ENCODE assay signal across 1 cellular context in the genomic region with DNA sequence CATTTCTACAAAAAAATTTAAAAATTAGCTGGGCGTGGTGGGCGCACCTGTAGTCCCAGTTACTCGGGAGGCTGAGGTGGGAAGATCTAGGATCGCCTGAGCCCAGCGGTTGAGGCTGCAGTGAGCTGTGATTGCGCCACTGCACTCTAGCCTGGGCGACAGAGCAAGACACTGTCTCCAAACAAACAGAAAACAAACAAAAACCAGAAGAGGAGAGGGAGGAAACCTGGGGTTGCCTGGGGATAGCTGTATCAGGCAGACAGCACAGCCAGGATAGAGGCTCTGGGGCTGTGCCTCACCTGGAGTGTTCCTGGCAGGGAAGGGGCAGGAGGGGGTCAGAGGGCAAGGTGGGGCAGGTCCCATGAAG.
TF ChIP-seq lines count a peak whose summit lies in the region.

No MANE protein-coding gene starts in this region.

TF ChIP-seq in HepG2, 621 proteins besides CTCF, POLR2A, EP300 and RAD21 (continued from another document and continues in another):
- no peak for TF ChIP-seq HNF1A (IDR thresholded peaks at IDR 0.05; ENCODE audit: low read depth)
- TF ChIP-seq HNF1A (CRISPR knock-in tag; IDR thresholded peaks at IDR 0.05; ENCODE audit: borderline replicate concordance) = no peak
- TF ChIP-seq ELF4 (CRISPR knock-in tag; IDR thresholded peaks at IDR 0.05; ENCODE audit: borderline replicate concordance) = no peak
- no peak for TF ChIP-seq ZFP36L1 (CRISPR knock-in tag; IDR thresholded peaks at IDR 0.05)
- TF ChIP-seq ARID3A (IDR thresholded peaks at IDR 0.05; ENCODE audit: low read depth, low read length) = no peak
- no peak; the same call in 1 of the 2 replicates for TF ChIP-seq KMT2A (CRISPR knock-in tag; IDR thresholded peaks at IDR 0.05)
- no peak; the same call in 1 of the 2 replicates for TF ChIP-seq NR2F6 (IDR thresholded peaks at IDR 0.05)
- TF ChIP-seq NR2F6 (CRISPR knock-in tag; IDR thresholded peaks at IDR 0.05) = peak; percentile 50
- no peak for TF ChIP-seq PBX3 (CRISPR knock-in tag; IDR thresholded peaks at IDR 0.05; ENCODE audit: borderline replicate concordance)
- peak; percentile 70; the same call in 1 of the 2 replicates for TF ChIP-seq ZSCAN9 (CRISPR knock-in tag; IDR thresholded peaks at IDR 0.05; ENCODE audit: borderline replicate concordance)
- no peak for TF ChIP-seq MYC (CRISPR knock-in tag; IDR thresholded peaks at IDR 0.05; ENCODE audit: borderline replicate concordance)
- no peak; the same call in 1 of the 2 replicates for TF ChIP-seq GLI4 (CRISPR knock-in tag; IDR thresholded peaks at IDR 0.05; ENCODE audit: borderline replicate concordance)
- TF ChIP-seq HNRNPUL1 (IDR thresholded peaks at IDR 0.05; ENCODE audit: low read depth, low read length) = no peak
- TF ChIP-seq ZNF501 (CRISPR knock-in tag; IDR thresholded peaks at IDR 0.05) = peak; percentile 81; the same call in 1 of the 2 replicates
- peak; percentile 87 for TF ChIP-seq ZNF331 (CRISPR knock-in tag; IDR thresholded peaks at IDR 0.05)
- no peak for TF ChIP-seq PAX8 (CRISPR knock-in tag; IDR thresholded peaks at IDR 0.05; ENCODE audit: borderline replicate concordance)
- TF ChIP-seq ZNF879 (CRISPR knock-in tag; IDR thresholded peaks at IDR 0.05) = no peak
- TF ChIP-seq CSRNP2 (CRISPR knock-in tag; conservative IDR thresholded peaks at IDR 0.05; ENCODE audit: low read depth) = no peak
- no peak for TF ChIP-seq DPF2 (CRISPR knock-in tag; IDR thresholded peaks at IDR 0.05; ENCODE audit: borderline replicate concordance, low read depth)
- TF ChIP-seq ZBTB1 (CRISPR knock-in tag; IDR thresholded peaks at IDR 0.05; ENCODE audit: borderline replicate concordance) = no peak
- no peak for TF ChIP-seq JARID2 (CRISPR knock-in tag; IDR thresholded peaks at IDR 0.05; ENCODE audit: insufficient replicate concordance)
- TF ChIP-seq MEIS2 (CRISPR knock-in tag; IDR thresholded peaks at IDR 0.05) = no peak
- TF ChIP-seq, protein P1, sequence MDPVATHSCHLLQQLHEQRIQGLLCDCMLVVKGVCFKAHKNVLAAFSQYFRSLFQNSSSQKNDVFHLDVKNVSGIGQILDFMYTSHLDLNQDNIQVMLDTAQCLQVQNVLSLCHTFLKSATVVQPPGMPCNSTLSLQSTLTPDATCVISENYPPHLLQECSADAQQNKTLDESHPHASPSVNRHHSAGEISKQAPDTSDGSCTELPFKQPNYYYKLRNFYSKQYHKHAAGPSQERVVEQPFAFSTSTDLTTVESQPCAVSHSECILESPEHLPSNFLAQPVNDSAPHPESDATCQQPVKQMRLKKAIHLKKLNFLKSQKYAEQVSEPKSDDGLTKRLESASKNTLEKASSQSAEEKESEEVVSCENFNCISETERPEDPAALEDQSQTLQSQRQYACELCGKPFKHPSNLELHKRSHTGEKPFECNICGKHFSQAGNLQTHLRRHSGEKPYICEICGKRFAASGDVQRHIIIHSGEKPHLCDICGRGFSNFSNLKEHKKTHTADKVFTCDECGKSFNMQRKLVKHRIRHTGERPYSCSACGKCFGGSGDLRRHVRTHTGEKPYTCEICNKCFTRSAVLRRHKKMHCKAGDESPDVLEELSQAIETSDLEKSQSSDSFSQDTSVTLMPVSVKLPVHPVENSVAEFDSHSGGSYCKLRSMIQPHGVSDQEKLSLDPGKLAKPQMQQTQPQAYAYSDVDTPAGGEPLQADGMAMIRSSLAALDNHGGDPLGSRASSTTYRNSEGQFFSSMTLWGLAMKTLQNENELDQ (CRISPR knock-in tag; IDR thresholded peaks at IDR 0.05; ENCODE audit: borderline replicate concordance) = no peak
- peak; percentile 48; the same call in 1 of the 2 replicates for TF ChIP-seq ZNF891 (CRISPR knock-in tag; IDR thresholded peaks at IDR 0.05)
- no peak for TF ChIP-seq AGO2 (optimal IDR thresholded peaks at IDR 0.05; ENCODE audit: low read depth, low read length)
- TF ChIP-seq ZNF512B (CRISPR knock-in tag; IDR thresholded peaks at IDR 0.05; ENCODE audit: borderline replicate concordance) = no peak
- TF ChIP-seq ZFP1 (CRISPR knock-in tag; IDR thresholded peaks at IDR 0.05) = no peak
- TF ChIP-seq NFIB (CRISPR knock-in tag; IDR thresholded peaks at IDR 0.05; ENCODE audit: borderline replicate concordance) = no peak
- peak; percentile 77 for TF ChIP-seq ZNF878 (CRISPR knock-in tag; IDR thresholded peaks at IDR 0.05)
- no peak for TF ChIP-seq ATM (IDR thresholded peaks at IDR 0.05; ENCODE audit: borderline replicate concordance)
- peak; percentile 44; the same call in 1 of the 2 replicates for TF ChIP-seq SAP130 (CRISPR knock-in tag; IDR thresholded peaks at IDR 0.05; ENCODE audit: low read depth)
- TF ChIP-seq CREM (IDR thresholded peaks at IDR 0.05) = 0 out of 2 replicates have a peak, but pooled peaks have one; percentile 10
- TF ChIP-seq CREM (CRISPR knock-in tag; IDR thresholded peaks at IDR 0.05) = no peak
- no peak for TF ChIP-seq ZNF367 (CRISPR knock-in tag; IDR thresholded peaks at IDR 0.05; ENCODE audit: borderline replicate concordance)
- TF ChIP-seq TCF7L2 (IDR thresholded peaks at IDR 0.05; ENCODE audit: low read depth, low read length) = no peak
- no peak for TF ChIP-seq KIAA2018 (CRISPR knock-in tag; IDR thresholded peaks at IDR 0.05; ENCODE audit: borderline replicate concordance)
